In genomic region chr3:64470436-64470835, GRCh38 we compare ENCODE assay signal across 4 cellular contexts.
"Had no signal": no experiment of that assay in that cellular context is flagged by ENCODE, and none has a peak within 500 bp of the region (broad histone marks: within the 10 kb centered on the region; RNA-seq: fewer than 3 reads in every experiment).

No MANE protein-coding gene starts in this region.

- H3K4me2 ChIP-seq: GM23338 had no signal

- H3K27ac ChIP-seq: GM23248 had no signal

- H3K4me3 ChIP-seq: GM23248, GM23338, HAP-1 had no signal

- H3K9ac ChIP-seq: GM23248 had no signal

- H2AFZ ChIP-seq: GM23248, GM23338 had no signal

- ATAC-seq: GM23338, HCT116 had no signal

- H3K9me3 ChIP-seq: HAP-1 had no signal

- H3K36me3 ChIP-seq: HAP-1 had no signal
